In genomic region chr2:228593992-228594391, GRCh38 we compare ENCODE assay signal across 25 cellular contexts.
"Had no signal": no experiment of that assay in that cellular context is flagged by ENCODE, and none has a peak within 500 bp of the region (broad histone marks: within the 10 kb centered on the region; RNA-seq: fewer than 3 reads in every experiment).

No MANE protein-coding gene starts in this region.

- H3K27me3 ChIP-seq: gastrocnemius medialis, neural progenitor cell, right lobe of liver, stomach, thyroid gland had no signal

- H3K4me2 ChIP-seq: neural progenitor cell, smooth muscle cell had no signal

- H3K36me3 Mint-ChIP-seq: natural killer cell; neural progenitor cell; stimulated activated effector memory CD8-positive, alpha-beta T cell treated with anti-CD3 and anti-CD28 coated beads, Interleukin-12 subunit alpha, Interleukin-12 subunit beta, amount 100 ng/mL, for 72 hours; type B pancreatic cell had no signal

- H3K4me3 Mint-ChIP-seq: dendritic cell treated with granulocyte-macrophage colony-stimulating factor and Interleukin-4, amounts not matched to agents 40 ng/mL and 50 ng/mL, for 4 days; endodermal cell; natural killer cell; neural progenitor cell; stimulated activated effector memory CD8-positive, alpha-beta T cell treated with anti-CD3 and anti-CD28 coated beads, Interleukin-12 subunit alpha, Interleukin-12 subunit beta, amount 100 ng/mL, for 72 hours; type B pancreatic cell had no signal

- H3K27me3 Mint-ChIP-seq: dendritic cell treated with granulocyte-macrophage colony-stimulating factor and Interleukin-4, amounts not matched to agents 40 ng/mL and 50 ng/mL, for 4 days; progenitor cell of endocrine pancreas; type B pancreatic cell had no signal

- H3K9me3 ChIP-seq: gastrocnemius medialis, lower lobe of right lung, right lobe of liver, stomach, thyroid gland had no signal

- ATAC-seq: esophagus mucosa; gastrocnemius medialis; lower lobe of right lung; natural killer cell; right lobe of liver; stimulated activated effector memory CD8-positive, alpha-beta T cell treated with anti-CD3 and anti-CD28 coated beads, Interleukin-12 subunit alpha, Interleukin-12 subunit beta, amount 100 ng/mL, for 72 hours had no signal

- H3K27ac ChIP-seq: epithelial cell of prostate, gastrocnemius medialis, left ventricle myocardium inferior, lower lobe of right lung, neural progenitor cell, parathyroid adenoma, right lobe of liver, stomach, thyroid gland had no signal

- H3K36me3 ChIP-seq: gastrocnemius medialis, left ventricle myocardium inferior, lower lobe of right lung, neural progenitor cell, right lobe of liver, stomach, thyroid gland had no signal

- H2AFZ ChIP-seq: neural progenitor cell, parathyroid adenoma had no signal

- H3K9ac ChIP-seq: neural progenitor cell, parathyroid adenoma had no signal

- H3K4me3 ChIP-seq: gastrocnemius medialis, left ventricle myocardium inferior, lower lobe of right lung, neural progenitor cell, right lobe of liver, smooth muscle cell, stomach, thyroid gland had no signal

- H3K79me2 ChIP-seq: parathyroid adenoma had no signal

- H3K4me1 Mint-ChIP-seq: natural killer cell; stimulated activated effector memory CD8-positive, alpha-beta T cell treated with anti-CD3 and anti-CD28 coated beads, Interleukin-12 subunit alpha, Interleukin-12 subunit beta, amount 100 ng/mL, for 72 hours had no signal

- H3K27ac Mint-ChIP-seq: dendritic cell treated with granulocyte-macrophage colony-stimulating factor and Interleukin-4, amounts not matched to agents 40 ng/mL and 50 ng/mL, for 4 days; endodermal cell; natural killer cell; neural progenitor cell; progenitor cell of endocrine pancreas; stimulated activated effector memory CD8-positive, alpha-beta T cell treated with anti-CD3 and anti-CD28 coated beads, Interleukin-12 subunit alpha, Interleukin-12 subunit beta, amount 100 ng/mL, for 72 hours; type B pancreatic cell had no signal

- H3K9me3 Mint-ChIP-seq: endodermal cell, type B pancreatic cell had no signal

- H3K4me1 ChIP-seq: gastrocnemius medialis, left ventricle myocardium inferior, lower lobe of right lung, parathyroid adenoma, right lobe of liver, stomach, thyroid gland had no signal

- DNase-seq: effector CD8-positive, alpha-beta T cell; endodermal cell; foreskin fibroblast; gastrocnemius medialis; head of caudate nucleus; kidney; left ventricle myocardium inferior; lower lobe of right lung; natural killer cell; right lobe of liver; stimulated activated CD4-positive, alpha-beta T cell treated with anti-CD3 and anti-CD28 coated beads, Interleukin-12 subunit alpha, Interleukin-12 subunit beta, amount 100 ng/mL, for 4 hours; stimulated activated CD4-positive, alpha-beta T cell treated with anti-CD3 and anti-CD28 coated beads, Interleukin-1b, Interleukin-23, amount 100 ng/mL, for 48 hours; stimulated activated CD4-positive, alpha-beta T cell treated with anti-CD3 and anti-CD28 coated beads, Interleukin-4, amount 100 ng/mL, for 24 hours; stimulated activated naive CD4-positive, alpha-beta T cell treated with Interleukin-2 at 50 U/mL for 16 hours; stomach; thyroid gland had no signal
